In the genomic region with DNA sequence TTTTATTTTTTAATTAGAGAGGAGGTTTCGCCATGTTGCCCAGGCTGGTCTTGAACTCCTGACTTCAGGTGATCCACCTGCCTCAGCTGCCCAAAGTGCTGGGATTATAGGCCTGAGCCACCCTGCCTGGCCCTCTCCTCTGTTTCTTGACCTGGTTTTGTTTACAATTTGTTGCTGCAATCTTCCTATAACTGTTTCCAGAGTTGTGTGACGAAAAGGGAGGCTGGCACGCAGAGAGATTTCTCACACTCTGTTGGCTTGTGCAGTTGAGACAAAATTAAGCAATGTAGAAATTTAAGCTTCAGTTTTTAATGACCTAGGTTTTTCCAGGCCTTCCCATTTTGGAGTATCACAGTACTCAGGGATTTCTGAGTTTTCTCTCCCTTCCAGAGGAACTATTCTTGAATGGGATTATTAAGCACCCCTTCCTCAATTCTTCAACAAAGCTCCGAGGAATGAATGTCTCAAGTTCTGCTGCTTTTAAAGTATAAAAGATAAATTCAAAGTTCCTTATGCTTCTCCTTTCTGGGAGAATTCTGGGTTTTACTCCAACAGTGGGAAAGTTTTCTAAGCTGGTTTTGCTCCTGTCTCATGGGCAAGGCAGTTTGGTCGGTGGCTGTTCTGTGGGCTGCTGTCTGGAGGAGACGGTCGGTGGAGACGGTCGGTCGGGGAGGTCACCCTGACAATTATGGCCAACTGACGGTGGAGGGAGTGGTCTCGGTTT, we compare ENCODE assay signal across 8 cellular contexts. TPM values are rescaled to one million over a fixed set of nuclear protein-coding genes. Genes with fewer than 3 reads are reported as not detected.
DNase-seq lines count a peak whose midpoint lies in the region; ATAC-seq, FAIRE-seq and TF ChIP-seq lines count a peak whose summit lies in the region.

No MANE protein-coding gene starts in this region.

- peaks cover 16% of the 10 kb centered on the region for H3K4me1 ChIP-seq in CD4-positive, CD25-positive, alpha-beta regulatory T cell (ENCODE audit: control insufficient read depth, insufficient read depth, low read length, poor library complexity, severe bottlenecking)
- H3K4me1 ChIP-seq in GM12878 (ENCODE audit: control insufficient read depth, insufficient read depth, low read length) (peaks cover 15% of the 10 kb centered on the region), right lobe of liver (peaks cover 0 to 35% (median 13%) of the 10 kb centered on the region in 4 donors), transverse colon (peaks cover 12 to 47% (median 43%) of the 10 kb centered on the region in 4 donors)

- peaks cover 11 to 38% (median 29%) of the 10 kb centered on the region in 4 donors for H3K4me1 Mint-ChIP-seq in CD4-positive, CD25-positive, alpha-beta regulatory T cell

- peaks cover 11% of the 10 kb centered on the region for H3K27me3 Mint-ChIP-seq in CD4-positive, CD25-positive, alpha-beta regulatory T cell

- no peak for TF ChIP-seq POLR2A in GM12878 (IDR thresholded peaks at IDR 0.05; ENCODE audit: low read depth, low read length)
- no peak for TF ChIP-seq POLR2A in right lobe of liver (IDR thresholded peaks at IDR 0.05)
- no peak for TF ChIP-seq POLR2A in transverse colon (IDR thresholded peaks at IDR 0.05)

- no peak for ATAC-seq in CD4-positive, CD25-positive, alpha-beta regulatory T cell (ENCODE audit: low read depth in 2 of 2)
- ATAC-seq in HG03460 (IDR thresholded peaks at IDR 0.05; ENCODE audit: unreplicated experiment): peak; percentile 28
- ATAC-seq in GM12878: peak; percentile 57
- ATAC-seq in right lobe of liver: peak; percentile 36 to 54 (median 41)
- ATAC-seq in GM21619 (IDR thresholded peaks at IDR 0.05; ENCODE audit: unreplicated experiment): no peak

- peaks cover 0 to 2% (median 0%) of the 10 kb centered on the region in 7 donors for H3K9me3 Mint-ChIP-seq in CD4-positive, CD25-positive, alpha-beta regulatory T cell

- H3K4me3 Mint-ChIP-seq in CD4-positive, CD25-positive, alpha-beta regulatory T cell: peak overlapping the region; percentile 83 to 93 (median 90)

- H3K79me2 ChIP-seq in GM12878 (ENCODE audit: control insufficient read depth, insufficient read depth, low read length): no peaks in the 10 kb centered on the region

- in situ Hi-C loops in GM12878 (cut with MboI) (loop anchor here (25.0 kb wide), 1 partner anchor 1496 kb away; a partner anchor contains a TSS), transverse colon (cut with MboI; ENCODE audit: low pct_ligation_motif_present in 1 of 4, low pct_unique_long_range_greater_than_20kb in 1 of 4, low sequenced_read_pairs in 3 of 4) (no loop called here)

- BruUV-seq in GM12878 (replicated peaks; lab: Mats Ljungman, UMichigan): TSS peak; percentile 95

- H4K20me1 ChIP-seq in GM12878 (ENCODE audit: control insufficient read depth, insufficient read depth): no peaks in the 10 kb centered on the region

- H3K27ac ChIP-seq in CD4-positive, CD25-positive, alpha-beta regulatory T cell (ENCODE audit: insufficient read depth, low read length, poor library complexity, severe bottlenecking): peak overlapping the region; percentile 96
- H3K27ac ChIP-seq in GM12878 (ENCODE audit: control insufficient read depth, insufficient read depth) (peak overlapping the region; percentile 48), right lobe of liver (peak overlapping the region; percentile 90 to 98 (median 98)), transverse colon (peak overlapping the region; percentile 89 to 96 (median 94))

- RAD21 ChIA-PET in GM12878 (lab: Charles Lee; ENCODE audit: unreplicated experiment): interaction anchor here (0.8 to 1.8 kb wide), 4 partner anchors 9 to 45 kb away, joined by 3 to 12 read pairs (median 6); no protein-coding TSS in a partner anchor

- POLR2A ChIA-PET in GM12878 (lab: Charles Lee): interaction anchor here (0.9 to 1.7 kb wide), 7 partner anchors 8 to 132 kb away, joined by 3 to 11 read pairs (median 4); a partner anchor contains a TSS

- FAIRE-seq in GM12878 (lab: Jason Lieb, UNC): peak; percentile 27

- H2AFZ ChIP-seq in GM12878 (ENCODE audit: control insufficient read depth, low read depth, low read length): peak overlapping the region; percentile 96

- TF ChIP-seq RAD21 in GM12878 (IDR thresholded peaks at IDR 0.05; ENCODE audit: insufficient read depth, low read depth, low read length): no peak

- peak overlapping the region; percentile 69 for H3K9ac ChIP-seq in GM12878 (ENCODE audit: control insufficient read depth, insufficient read depth, low read length)

- no peak for DNase-seq in CD4-positive, CD25-positive, alpha-beta regulatory T cell
- DNase-seq in GM12878 (ENCODE audit: low read depth, low spot score) (no peak), right lobe of liver (peak; percentile 61 to 85 (median 79)), transverse colon (peak; percentile 61), NCI-H226 (no peak), LoVo (ENCODE audit: low spot score) (no peak)

- CTCF ChIA-PET in GM12878 (lab: Yijun Ruan, JAX): interaction anchor here (0.8 to 1.4 kb wide), 4 partner anchors 38 to 127 kb away, joined by 3 to 5 read pairs (median 4); no protein-coding TSS in a partner anchor

- H3K36me3 ChIP-seq in CD4-positive, CD25-positive, alpha-beta regulatory T cell (ENCODE audit: control insufficient read depth, insufficient read depth, low read length): no peaks in the 10 kb centered on the region
- H3K36me3 ChIP-seq in GM12878 (ENCODE audit: control insufficient read depth in 2 of 2, insufficient read depth in 2 of 2, low read length in 1 of 2) (no peaks in the 10 kb centered on the region), right lobe of liver (no peaks in the 10 kb centered on the region), transverse colon (no peaks in the 10 kb centered on the region)

- H3K4me3 ChIP-seq in CD4-positive, CD25-positive, alpha-beta regulatory T cell (ENCODE audit: low read depth, low read length): peak overlapping the region; percentile 64
- H3K4me3 ChIP-seq in GM12878: peak overlapping the region; percentile 64; the same call in 1 of the 2 replicates
- peak overlapping the region; percentile 21 to 52 (median 24) for H3K4me3 ChIP-seq in right lobe of liver
- peak overlapping the region; percentile 13 to 46 (median 28) for H3K4me3 ChIP-seq in transverse colon

- SMC1A ChIA-PET in GM12878 (lab: Charles Lee; ENCODE audit: uncharacterized antibody, unreplicated experiment): interaction anchor here (0.8 to 1.8 kb wide), 12 partner anchors 9 to 238 kb away, joined by 3 to 7 read pairs (median 3); no protein-coding TSS in a partner anchor

- no peak for TF ChIP-seq CTCF in GM12878 (IDR thresholded peaks at IDR 0.05 in 2 of 3, conservative IDR thresholded peaks at IDR 0.05 in 1 of 3; ENCODE audit: control insufficient read depth in 2 of 3, extremely low read depth in 1 of 3, insufficient read depth in 1 of 3, low read depth in 3 of 3, low read length in 3 of 3)
- TF ChIP-seq CTCF in right lobe of liver (IDR thresholded peaks at IDR 0.05): no peak
- no peak for TF ChIP-seq CTCF in transverse colon (IDR thresholded peaks at IDR 0.05)

- H3K36me3 Mint-ChIP-seq in CD4-positive, CD25-positive, alpha-beta regulatory T cell: no peaks in the 10 kb centered on the region

- no peaks in the 10 kb centered on the region for H3K9me3 ChIP-seq in CD4-positive, CD25-positive, alpha-beta regulatory T cell (ENCODE audit: control insufficient read depth in 2 of 2, low read length in 2 of 2)
- H3K9me3 ChIP-seq in GM12878 (replicated peaks; ENCODE audit: control insufficient read depth, insufficient read depth, low read length): no peaks in the 10 kb centered on the region
- H3K9me3 ChIP-seq in right lobe of liver: no peaks in the 10 kb centered on the region
- H3K9me3 ChIP-seq in transverse colon: no peaks in the 10 kb centered on the region

- intact Hi-C loops in GM12878 (cut with micrococcal nuclease; ENCODE audit: unreplicated experiment) (loop anchor here (2.0 kb wide), 1 partner anchor 21 kb away; a partner anchor contains a TSS), right lobe of liver (cut with DNase I) (no loop called here), transverse colon (cut with DNase I; ENCODE audit: low total_unique reads) (no loop called here)

- 34% methylated on average over 12 of the region's 12 CpGs for WGBS in GM12878 (ENCODE audit: insufficient coverage, insufficient replicate concordance, low lambda C conversion rate, missing lambda C conversion rate)
- 3% methylated on average over 10 of the region's 12 CpGs for WGBS in right lobe of liver (ENCODE audit: insufficient coverage, low coverage, low lambda C conversion rate, missing lambda C conversion rate)
- WGBS in transverse colon (ENCODE audit: low coverage in 1 of 2), 2 donors: 15 to 39% methylated on average over 4 to 12 of the region's 12 CpGs

- peak overlapping the region; percentile 100 for H3K27ac Mint-ChIP-seq in CD4-positive, CD25-positive, alpha-beta regulatory T cell

- H3K4me2 ChIP-seq in GM12878 (ENCODE audit: control insufficient read depth, insufficient read depth): peak overlapping the region; percentile 89

- TF ChIP-seq EP300 in GM12878 (IDR thresholded peaks at IDR 0.05; ENCODE audit: borderline replicate concordance in 1 of 2, control insufficient read depth in 1 of 2, low read depth in 2 of 2, low read length in 2 of 2) (no peak), transverse colon (IDR thresholded peaks at IDR 0.05; ENCODE audit: low read depth) (no peak)

- H3K27me3 ChIP-seq in CD4-positive, CD25-positive, alpha-beta regulatory T cell (ENCODE audit: control insufficient read depth, insufficient read depth, low read length): no peaks in the 10 kb centered on the region
- peaks cover 0 to 4% of the 10 kb centered on the region in 2 experiments; a peak in 1 of 4 replicates for H3K27me3 ChIP-seq in GM12878 (replicated peaks in 1 of 2; ENCODE audit: control insufficient read depth in 2 of 2, insufficient read depth in 2 of 2, low read length in 1 of 2)
- no peaks in the 10 kb centered on the region for H3K27me3 ChIP-seq in right lobe of liver
- no peaks in the 10 kb centered on the region for H3K27me3 ChIP-seq in transverse colon

RNA-seq across cellular contexts. Expression of a gene that starts 20.4 kb away (rescaled TPM):
- 1,673 TPM for total RNA-seq in CD4-positive, CD25-positive, alpha-beta regulatory T cell
- polyA plus RNA-seq in CD4-positive, CD25-positive, alpha-beta regulatory T cell: 100 to 1,000 TPM in 2 of 4 donors, 10 to 100 TPM in 2; 56.8 to 145 (median 104) TPM
- 5.1 and 5.7 TPM in 2 replicates for total RNA-seq in GM12878 (2013; cell fraction: nucleolus; rRNA removed)
- total RNA-seq in GM12878 (2014; rRNA removed): 0.05 and 0.40 TPM in 2 replicates
- total RNA-seq in GM12878 (2014; rRNA removed; fragmentation: Illumina TruSeq; extraction: Trizol): 0.09 and 0.13 TPM in 2 replicates
- 0.43 and 0.64 TPM in 2 replicates for total RNA-seq in GM12878 (2021)
- polyA plus RNA-seq in GM12878 (2011; ENCODE audit: low read depth): 0.64 TPM
- polyA plus RNA-seq in GM12878 (2011; rRNA removed): 0.95 TPM in 2 replicates
- polyA plus RNA-seq in GM12878 (2011; cell fraction: cytosol; rRNA removed): 1.1 and 1.4 TPM in 2 replicates
- polyA plus RNA-seq in GM12878 (2011; cell fraction: nucleus; rRNA removed): 7.4 and 8.9 TPM in 2 replicates
- polyA plus RNA-seq in GM12878 (2012): 0.54 and 1.5 TPM in 2 replicates
- 0.10 TPM in 1 of 2 replicates, not detected in the other for polyA plus RNA-seq in GM12878 (2014; fragmentation: Illumina TruSeq; extraction: Trizol)
- polyA plus RNA-seq in GM12878 (2014; fragmentation: Nextera tagmentation; extraction: Ambion mirVana): under 1 TPM; 0.02 to 0.13 TPM
- 0.10 and 0.36 TPM in 2 replicates for polyA plus RNA-seq in GM12878 (2014; rRNA removed)
- under 1 TPM; 0.67 to 0.75 TPM for polyA plus RNA-seq in GM12878 (2016; fragmentation: Nextera tagmentation; extraction: Ambion mirVana)
- 1.6 and 4.9 TPM in 2 replicates for polyA minus RNA-seq in GM12878 (2011; rRNA and poly(A)+ RNA removed)
- polyA minus RNA-seq in GM12878 (2011; cell fraction: cytosol; rRNA and poly(A)+ RNA removed): 3.4 and 4.5 TPM in 2 replicates
- 17.4 and 22.5 TPM in 2 replicates for polyA minus RNA-seq in GM12878 (2011; cell fraction: nucleus; rRNA and poly(A)+ RNA removed)
- total RNA-seq in right lobe of liver: 100 to 1,000 TPM in 1 of 6 experiments, 10 to 100 TPM in 4, 1 to 10 TPM in 1; 9.9 to 151 (median 49.5) TPM
- total RNA-seq in transverse colon: 1,000 to 10,000 TPM in 2 of 4 donors, 100 to 1,000 TPM in 2; 345 to 1,356 (median 884) TPM

Comparison
In these comparisons a context has a peak if more than half of its experiments do, and no peak if none do; other contexts are left out.
1. ATAC-seq: peak in HG03460 (single experiment), GM12878 (single experiment) and right lobe of liver (4 of 4); none in CD4-positive, CD25-positive, alpha-beta regulatory T cell (0 of 2) and GM21619 (single experiment).
2. DNase-seq: peak in right lobe of liver (3 of 3) and transverse colon (single experiment); none in CD4-positive, CD25-positive, alpha-beta regulatory T cell (0 of 3), GM12878 (single experiment), NCI-H226 (single experiment) and LoVo (single experiment).
3. H3K27ac ChIP-seq: peak in every context shown above with its lines; median percentile 98 in right lobe of liver; 96 in CD4-positive, CD25-positive, alpha-beta regulatory T cell; 94 in transverse colon; 48 in GM12878.
4. Peak in every context shown above with its lines, with median percentiles within 50 percentile points of each other: H3K4me3 ChIP-seq.